ENCODE assay signal across 27 cellular contexts in genomic region chr11:37026326-37026725, GRCh38.
"Had no signal": no experiment of that assay in that cellular context is flagged by ENCODE, and none has a peak within 500 bp of the region (broad histone marks: within the 10 kb centered on the region; RNA-seq: fewer than 3 reads in every experiment).

No MANE protein-coding gene starts in this region.

- H3K36me3 ChIP-seq: esophagus muscularis mucosa, gastroesophageal sphincter, heart left ventricle, left lung, ovary, sigmoid colon, stomach, thyroid gland, upper lobe of left lung, uterus had no signal

- H3K4me3 ChIP-seq: coronary artery, esophagus muscularis mucosa, gastroesophageal sphincter, heart left ventricle, hepatocyte, left lung, ovary, psoas muscle, sigmoid colon, stomach, thyroid gland, upper lobe of left lung, uterus had no signal

- H3K4me1 ChIP-seq: esophagus muscularis mucosa, foreskin keratinocyte, gastroesophageal sphincter, heart left ventricle, left lung, psoas muscle, sigmoid colon, stomach, thyroid gland, upper lobe of left lung, uterus had no signal

- H3K4me3 Mint-ChIP-seq: naive thymus-derived CD8-positive, alpha-beta T cell; nephron progenitor cell; stimulated activated effector memory CD8-positive, alpha-beta T cell treated with anti-CD3 and anti-CD28 coated beads, Interleukin-12 subunit alpha, Interleukin-12 subunit beta, amount 100 ng/mL, for 72 hours had no signal

- H3K27me3 ChIP-seq: esophagus muscularis mucosa, foreskin keratinocyte, gastroesophageal sphincter, heart left ventricle, hepatocyte, left lung, ovary, sigmoid colon, stomach, thyroid gland, upper lobe of left lung, uterus had no signal

- H3K36me3 Mint-ChIP-seq: naive thymus-derived CD8-positive, alpha-beta T cell; stimulated activated effector memory CD8-positive, alpha-beta T cell treated with anti-CD3 and anti-CD28 coated beads, Interleukin-12 subunit alpha, Interleukin-12 subunit beta, amount 100 ng/mL, for 72 hours had no signal

- ATAC-seq: foreskin keratinocyte; gastroesophageal sphincter; heart left ventricle; left lung; naive thymus-derived CD8-positive, alpha-beta T cell; psoas muscle; right cardiac atrium; stimulated activated effector memory CD8-positive, alpha-beta T cell treated with anti-CD3 and anti-CD28 coated beads, Interleukin-12 subunit alpha, Interleukin-12 subunit beta, amount 100 ng/mL, for 72 hours had no signal

- DNase-seq: dermis blood vessel endothelial cell; effector memory CD4-positive, alpha-beta T cell; foreskin keratinocyte; heart left ventricle; kidney; left lung; mammary epithelial cell; naive thymus-derived CD8-positive, alpha-beta T cell; nephron progenitor cell; nucleus accumbens; ovary; posterior cingulate gyrus; psoas muscle; right cardiac atrium; sigmoid colon; stimulated activated CD4-positive, alpha-beta T cell treated with anti-CD3 and anti-CD28 coated beads, Interleukin-2, amount 100 ng/mL, for 24 hours; stimulated activated CD4-positive, alpha-beta T cell treated with anti-CD3 and anti-CD28 coated beads, Interleukin-4, amount 100 ng/mL, for 24 hours; stimulated activated naive CD4-positive, alpha-beta T cell treated with Interleukin-2 at 50 U/mL for 16 hours; stomach; thyroid gland; upper lobe of left lung; uterus had no signal

- H3K4me1 Mint-ChIP-seq: naive thymus-derived CD8-positive, alpha-beta T cell; nephron progenitor cell; stimulated activated effector memory CD8-positive, alpha-beta T cell treated with anti-CD3 and anti-CD28 coated beads, Interleukin-12 subunit alpha, Interleukin-12 subunit beta, amount 100 ng/mL, for 72 hours had no signal

- H3K27ac Mint-ChIP-seq: naive thymus-derived CD8-positive, alpha-beta T cell; nephron progenitor cell; stimulated activated effector memory CD8-positive, alpha-beta T cell treated with anti-CD3 and anti-CD28 coated beads, Interleukin-12 subunit alpha, Interleukin-12 subunit beta, amount 100 ng/mL, for 72 hours had no signal

- H3K9me3 ChIP-seq: gastroesophageal sphincter, ovary, psoas muscle, sigmoid colon, stomach, thyroid gland, upper lobe of left lung, uterus had no signal

- H3K27me3 Mint-ChIP-seq: naive thymus-derived CD8-positive, alpha-beta T cell had no signal
